8 cellular contexts compared by ENCODE assay signal in the genomic region with DNA sequence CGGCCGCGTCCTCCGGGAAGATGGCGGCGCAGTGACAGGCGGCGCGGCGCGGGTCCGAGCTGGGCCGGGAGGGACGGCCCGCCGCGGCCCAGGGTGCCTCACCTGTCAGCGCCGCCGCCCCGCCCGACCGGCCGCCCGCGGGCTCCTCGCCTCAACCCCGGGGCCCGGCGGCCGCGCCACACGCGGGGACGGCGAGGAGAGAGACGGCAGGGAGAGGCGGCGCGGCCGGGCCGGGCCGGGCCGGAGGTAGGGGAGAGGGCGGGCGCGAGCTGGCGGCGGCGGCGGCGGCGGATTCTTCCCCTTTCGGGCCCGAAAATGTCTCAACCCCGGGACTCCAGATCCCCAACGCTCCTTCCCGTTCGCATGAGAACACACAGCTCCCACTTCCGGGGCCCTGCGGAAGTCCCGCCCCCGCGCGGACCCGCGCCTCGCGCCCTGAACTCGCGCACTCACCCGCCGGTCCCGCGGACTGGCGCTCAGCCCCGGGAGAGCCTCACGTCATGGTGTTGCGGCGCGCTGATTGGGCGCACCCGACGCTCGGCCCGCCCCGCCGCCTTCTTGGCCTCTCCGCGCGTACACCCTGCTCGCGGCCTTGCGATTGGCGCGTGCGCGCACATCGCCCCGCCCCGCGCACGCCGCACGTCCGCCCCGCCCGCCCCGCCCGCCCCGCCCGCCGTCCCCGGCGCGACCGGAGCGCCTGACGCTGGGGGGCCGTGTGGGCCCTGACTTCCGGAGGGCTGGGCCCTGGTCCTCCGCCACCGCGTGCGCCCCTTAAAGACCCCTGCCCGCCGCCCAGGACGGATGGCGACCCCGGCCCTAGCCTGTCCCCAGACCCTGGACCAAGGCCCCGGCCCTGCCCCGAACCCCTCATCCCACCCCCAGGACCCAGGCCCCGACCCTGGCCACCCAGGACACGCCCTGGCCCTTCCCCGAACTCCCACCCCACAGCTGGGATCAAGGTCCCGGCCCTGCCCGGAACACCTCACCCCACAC. TPM values are rescaled to one million over a fixed set of nuclear protein-coding genes. Genes with fewer than 3 reads are reported as not detected.
A peak's percentile ranks its signal among the peaks of the same experiment; 100 is the strongest.
DNase-seq lines count a peak whose midpoint lies in the region; ATAC-seq and TF ChIP-seq lines count a peak whose summit lies in the region.

Gene LARP4B (minus strand): TSS at position 380 of the 993 bp plus-strand sequence. CDS start 45,984 bp downstream, outside the sequence.

- TF ChIP-seq CTCF in fibroblast of pulmonary artery (IDR thresholded peaks at IDR 0.05; ENCODE audit: low read length, missing control alignments), result no peak

- in situ Hi-C loops in HAP-1 (cut with MboI; ENCODE audit: low sequenced_read_pairs), result loop anchor here (5.0 kb wide), 1 partner anchor 56 kb away; the partner anchor contains the start of gene GTPBP4

- peak within 1 kb of the TSS; percentile 72 for H3K9ac ChIP-seq in ES-I3 (ENCODE audit: low read depth, low read length)

- peak within 1 kb of the TSS; percentile 87 to 97 for H3K27ac Mint-ChIP-seq in natural killer cell treated with Interleukin-12 subunit alpha and Interleukin-12 subunit beta and Interleukin-15 and Interleukin-18, amount 100 ng/mL, for 72 hours

- peaks cover 6% of the 10 kb centered on the region for H3K36me3 Mint-ChIP-seq in natural killer cell treated with Interleukin-12 subunit alpha and Interleukin-12 subunit beta and Interleukin-15 and Interleukin-18, amount 100 ng/mL, for 72 hours

- H3K4me1 Mint-ChIP-seq in natural killer cell treated with Interleukin-12 subunit alpha and Interleukin-12 subunit beta and Interleukin-15 and Interleukin-18, amount 100 ng/mL, for 72 hours (ENCODE audit: low read depth in 2 of 2), result peaks cover 22 to 23% of the 10 kb centered on the region in 2 donors

- H3K27me3 ChIP-seq in HAP-1 (ENCODE audit: low read depth), result no peaks in the 10 kb centered on the region
- no peaks in the 10 kb centered on the region for H3K27me3 ChIP-seq in MG63

- H3K9me3 ChIP-seq in ES-I3 (ENCODE audit: control insufficient read depth, insufficient read depth, low read length), result no peaks in the 10 kb centered on the region
- H3K9me3 ChIP-seq in HAP-1, result no peaks in the 10 kb centered on the region
- H3K9me3 ChIP-seq in MG63, result no peaks in the 10 kb centered on the region

- H3K4me3 ChIP-seq in HAP-1 (peak within 1 kb of the TSS; percentile 55), MG63 (peak within 1 kb of the TSS; percentile 71), fibroblast of pulmonary artery (replicated peaks; ENCODE audit: low read depth, low read length) (peak within 1 kb of the TSS; percentile 65)

- no peaks in the 10 kb centered on the region for H3K27me3 Mint-ChIP-seq in natural killer cell treated with Interleukin-12 subunit alpha and Interleukin-12 subunit beta and Interleukin-15 and Interleukin-18, amount 100 ng/mL, for 72 hours

- DNase-seq in HAP-1 (ENCODE audit: low spot score in 2 of 2) (peak; percentile 92 to 96), MG63 (peak; percentile 96), SHP77 (lab: John Stamatoyannopoulos, UW) (peak; percentile 89 to 93), fibroblast of pulmonary artery (ENCODE audit: low read depth) (peak; percentile 98)
- DNase-seq in activated effector memory CD4-positive, alpha-beta T cell treated with Interleukin-2 at 50 U/mL for 16 hours, result peak; percentile 98
- peak; percentile 98 for DNase-seq in natural killer cell treated with Interleukin-12 subunit alpha and Interleukin-12 subunit beta and Interleukin-15 and Interleukin-18, amount 100 ng/mL, for 72 hours (ENCODE audit: low spot score)
- peak; percentile 94 for DNase-seq in stimulated activated naive CD4-positive, alpha-beta T cell treated with Interleukin-2 at 50 U/mL for 16 hours (lab: John Stamatoyannopoulos, UW)

- peak; percentile 99 for ATAC-seq in natural killer cell treated with Interleukin-12 subunit alpha and Interleukin-12 subunit beta and Interleukin-15 and Interleukin-18, amount 100 ng/mL, for 72 hours

- no peaks in the 10 kb centered on the region for H3K9me3 Mint-ChIP-seq in natural killer cell treated with Interleukin-12 subunit alpha and Interleukin-12 subunit beta and Interleukin-15 and Interleukin-18, amount 100 ng/mL, for 72 hours

- H3K4me1 ChIP-seq in ES-I3 (ENCODE audit: insufficient read depth, low read length) (peaks cover 6% of the 10 kb centered on the region; the same call in 1 of the 2 replicates), HAP-1 (peaks cover 23% of the 10 kb centered on the region)

- peak within 1 kb of the TSS; percentile 95 for H3K4me3 Mint-ChIP-seq in natural killer cell treated with Interleukin-12 subunit alpha and Interleukin-12 subunit beta and Interleukin-15 and Interleukin-18, amount 100 ng/mL, for 72 hours

- H3K36me3 ChIP-seq in ES-I3 (ENCODE audit: insufficient read depth, low read length), result no peaks in the 10 kb centered on the region
- H3K36me3 ChIP-seq in HAP-1 (replicated peaks), result peaks cover 8% of the 10 kb centered on the region; the same call in 1 of the 2 replicates
- H3K36me3 ChIP-seq in MG63, result peaks cover 9% of the 10 kb centered on the region

RNA-seq across cellular contexts. Expression of gene LARP4B, which starts in this region (rescaled TPM):
- 11.1 and 13.4 TPM in 2 replicates for total RNA-seq in MG63 (2014; rRNA removed; shearing (Covaris generic); ENCODE audit: low replicate concordance)
- 100 to 1,000 TPM; 130 to 242 TPM for total RNA-seq in natural killer cell treated with Interleukin-12 subunit alpha and Interleukin-12 subunit beta and Interleukin-15 and Interleukin-18, amount 100 ng/mL, for 72 hours

Comparison
In these comparisons a context has a peak if more than half of its experiments do, and no peak if none do; other contexts are left out.
1. Peak in every context shown above with its lines: DNase-seq, ATAC-seq and H3K4me3 ChIP-seq.